In genomic region chr11:1652778-1653540, GRCh38 we compare ENCODE assay signal across 9 cellular contexts. TPM values are rescaled to one million over a fixed set of nuclear protein-coding genes. Genes with fewer than 3 reads are reported as not detected.
DNase-seq lines count a peak whose midpoint lies in the region; ATAC-seq and TF ChIP-seq lines count a peak whose summit lies in the region.
"Had no signal": no experiment of that assay in that cellular context is flagged by ENCODE, and none has a peak within 500 bp of the region (broad histone marks: within the 10 kb centered on the region; RNA-seq: fewer than 3 reads in every experiment).

No MANE protein-coding gene starts in this region.

- H3K9me3 Mint-ChIP-seq in brain (no peaks in the 10 kb centered on the region), immature natural killer cell (peaks cover 0 to 2% (median 0%) of the 10 kb centered on the region in 6 donors)

- no peaks in the 10 kb centered on the region for H3K9me3 ChIP-seq in Karpas-422 (ENCODE audit: low read length)

- peaks cover 13% of the 10 kb centered on the region for H3K27me3 Mint-ChIP-seq in brain
- H3K27me3 Mint-ChIP-seq in immature natural killer cell (ENCODE audit: low read depth in 3 of 3): peaks cover 6 to 10% (median 7%) of the 10 kb centered on the region in 3 donors

- H3K27ac Mint-ChIP-seq in brain (peak overlapping the region in 1 of 5 experiments; percentile 47), immature natural killer cell (no peak overlapping the region)

- DNase-seq in ELR (ENCODE audit: low read depth): peak; percentile 67
- DNase-seq in Karpas-422: peak; percentile 85
- DNase-seq in immature natural killer cell: peak; percentile 72 to 78 (median 75)
- peak; percentile 57 to 69 for DNase-seq in stimulated activated CD4-positive, alpha-beta T cell treated with anti-CD3 and anti-CD28 coated beads, Interleukin-15, amount 100 ng/mL, for 48 hours (ENCODE audit: low read depth in 2 of 2)

- H3K9me2 ChIP-seq in Karpas-422 (replicated peaks; ENCODE audit: insufficient read depth, low read length): no peaks in the 10 kb centered on the region

- no peak overlapping the region for H3K4me2 ChIP-seq in Karpas-422 (ENCODE audit: low read depth, low read length, poor library complexity, severe bottlenecking)

- no peaks in the 10 kb centered on the region for H4K20me1 ChIP-seq in Karpas-422 (ENCODE audit: insufficient read depth, low read depth, low read length)

- H3K36me3 Mint-ChIP-seq in brain (no peaks in the 10 kb centered on the region), immature natural killer cell (no peaks in the 10 kb centered on the region)

- H3K79me2 ChIP-seq in Karpas-422 (ENCODE audit: low read length): no peaks in the 10 kb centered on the region

- no peak overlapping the region for H2AFZ ChIP-seq in Karpas-422 (ENCODE audit: low read length)

- H3K4me1 Mint-ChIP-seq in brain: peaks cover 27% of the 10 kb centered on the region
- no peaks in the 10 kb centered on the region for H3K4me1 Mint-ChIP-seq in immature natural killer cell

- no peaks in the 10 kb centered on the region for H3K36me3 ChIP-seq in Karpas-422 (ENCODE audit: insufficient read depth, low read length)

- H3K27ac ChIP-seq in Karpas-422 (ENCODE audit: low read length) (no peak overlapping the region), VCaP (no peak overlapping the region)
- H3K27ac ChIP-seq: epithelial cell of prostate had no signal

- H3K9ac ChIP-seq in Karpas-422 (ENCODE audit: low read length): no peak overlapping the region

- ATAC-seq in HG03175 (IDR thresholded peaks at IDR 0.05; ENCODE audit: unreplicated experiment) (no peak), HG03354 (IDR thresholded peaks at IDR 0.05; ENCODE audit: poor library complexity, severe bottlenecking, unreplicated experiment) (no peak)

- H3K4me1 ChIP-seq in Karpas-422 (ENCODE audit: low read length): no peaks in the 10 kb centered on the region

- no peak overlapping the region for H3K4me3 ChIP-seq in Karpas-422 (ENCODE audit: low read length)

- H3K27me3 ChIP-seq in Karpas-422 (ENCODE audit: low read length): 0 out of 2 replicates have a peak, but pooled peaks cover 3% of the 10 kb centered on the region

- H3K4me3 Mint-ChIP-seq in brain (peak overlapping the region in 1 of 5 experiments; percentile 53), immature natural killer cell (no peak overlapping the region)

- TF ChIP-seq CTCF in VCaP (conservative IDR thresholded peaks at IDR 0.05) (peak; percentile 88), brain (conservative IDR thresholded peaks at IDR 0.05) (peak; percentile 98 to 99)

RNA-seq across cellular contexts. Expression of gene KRTAP5-5, which starts 23.4 kb away (rescaled TPM):
- total RNA-seq in Karpas-422 (2014; rRNA removed; shearing (Covaris generic); ENCODE audit: low replicate concordance): not detected in 2 replicates
- polyA plus RNA-seq in brain (ENCODE audit: insufficient read depth, low read depth, low replicate concordance) (not detected), immature natural killer cell (not detected)

RNA-seq across cellular contexts. Expression of gene KRTAP5-4, which starts 31.0 kb away (rescaled TPM):
- not detected in 2 replicates for total RNA-seq in Karpas-422 (2014; rRNA removed; shearing (Covaris generic); ENCODE audit: low replicate concordance)
- not detected for polyA plus RNA-seq in brain (ENCODE audit: insufficient read depth, low read depth, low replicate concordance)
- polyA plus RNA-seq in immature natural killer cell: not detected

RNA-seq across cellular contexts. Expression of gene KRTAP5-6, which starts 44.0 kb away (rescaled TPM):
- not detected in 2 replicates for total RNA-seq in Karpas-422 (2014; rRNA removed; shearing (Covaris generic); ENCODE audit: low replicate concordance)
- not detected for polyA plus RNA-seq in brain (ENCODE audit: insufficient read depth, low read depth, low replicate concordance)
- polyA plus RNA-seq in immature natural killer cell: not detected

RNA-seq across cellular contexts. Expression of gene KRTAP5-3, which starts 44.7 kb away (rescaled TPM):
- total RNA-seq in Karpas-422 (2014; rRNA removed; shearing (Covaris generic); ENCODE audit: low replicate concordance): not detected in 2 replicates
- polyA plus RNA-seq in brain (ENCODE audit: insufficient read depth, low read depth, low replicate concordance) (not detected), immature natural killer cell (not detected)

RNA-seq across cellular contexts. Expression of gene KRTAP5-2, which starts 54.9 kb away (rescaled TPM):
- not detected in 2 replicates for total RNA-seq in Karpas-422 (2014; rRNA removed; shearing (Covaris generic); ENCODE audit: low replicate concordance)
- polyA plus RNA-seq in brain (ENCODE audit: insufficient read depth, low read depth, low replicate concordance) (not detected), immature natural killer cell (not detected)
